In the genomic region with DNA sequence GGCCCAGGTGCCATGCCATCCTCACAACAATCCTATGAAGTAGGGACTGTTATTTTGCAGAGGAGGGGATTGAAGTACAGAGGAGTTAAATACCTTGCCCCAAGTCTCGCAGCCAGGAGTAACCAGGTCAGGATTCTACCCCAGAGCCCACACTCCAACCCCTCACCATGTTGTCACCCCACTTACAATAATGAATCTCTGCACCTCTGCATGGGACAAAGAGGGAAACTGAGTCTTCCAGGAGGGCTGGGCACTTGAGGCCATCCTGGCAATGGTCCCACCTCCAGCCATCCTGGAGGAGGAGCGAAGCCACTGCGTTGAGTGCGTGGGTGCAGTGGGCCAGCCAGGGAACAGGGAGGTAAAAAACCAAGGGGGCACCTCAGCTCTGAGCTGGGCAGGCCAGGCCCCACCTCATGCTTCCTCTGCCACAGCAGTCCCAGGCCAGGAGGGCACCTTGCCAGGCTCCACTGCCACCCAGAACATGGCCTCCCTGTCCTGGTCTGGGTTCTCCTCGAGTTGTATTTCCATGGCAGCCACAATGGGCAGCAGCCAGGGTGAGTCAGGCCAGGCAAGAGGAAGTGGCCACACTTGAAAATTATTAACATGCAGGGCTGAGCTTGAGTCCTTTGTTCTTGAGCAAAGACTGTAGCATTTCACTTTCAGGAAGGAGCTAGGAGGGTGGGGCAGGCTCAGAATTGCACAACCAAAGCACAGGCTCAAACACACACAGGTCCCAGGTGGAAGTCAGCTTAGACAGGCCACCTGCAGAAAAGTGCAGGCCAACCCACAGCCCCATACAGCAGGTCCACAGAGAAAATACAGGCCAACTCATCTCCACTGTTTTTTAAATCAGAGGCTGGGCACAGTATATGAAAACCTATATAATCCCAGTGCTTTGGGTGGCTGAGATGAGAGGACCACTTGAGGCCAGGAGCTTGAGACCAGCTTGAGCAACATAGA, we compare ENCODE assay signal across 8 cellular contexts. TPM values are rescaled to one million over a fixed set of nuclear protein-coding genes. Genes with fewer than 3 reads are reported as not detected.
A peak's percentile ranks its signal among the peaks of the same experiment; 100 is the strongest.
DNase-seq lines count a peak whose midpoint lies in the region; ATAC-seq and FAIRE-seq lines count a peak whose summit lies in the region.

No MANE protein-coding gene starts in this region.

- POLR2A ChIA-PET in activated CD4-positive, alpha-beta T cell treated with anti-CD3 and anti-CD28 coated beads, Interleukin-2, amount 10 ng/mL, durations not matched to agents 7 days and 5 days (lab: Charles Lee) = interaction anchor here (0.7 kb wide), 1 partner anchor 334 kb away, joined by 4 read pairs; no protein-coding TSS in a partner anchor

- peak; percentile 28 for DNase-seq in activated CD4-positive, alpha-beta T cell treated with anti-CD3 and anti-CD28 coated beads, Interleukin-2, amount 10 ng/mL, durations not matched to agents 7 days and 5 days
- DNase-seq in activated CD4-positive, alpha-beta T cell treated with anti-CD3 and anti-CD28 coated beads, Interleukin-2, amount 50 U/mL, for 4 hours = no peak
- peak; percentile 58 for DNase-seq in NCI-H2107 (lab: John Stamatoyannopoulos, UW)
- DNase-seq in amniotic epithelial cell (ENCODE audit: low read depth) = peak; percentile 76
- peak; percentile 65 to 66 for DNase-seq in hippocampal formation (lab: John Stamatoyannopoulos, UW)
- peak; percentile 96 for DNase-seq in small intestine
- DNase-seq in NCI-H2171 treated with DMSO at 0.1 percent for 48 hours (lab: John Stamatoyannopoulos, UW) = no peak

- H3K27me3 ChIP-seq in small intestine (ENCODE audit: control insufficient read depth in 2 of 2, insufficient read depth in 2 of 2, low read length in 2 of 2) = no peaks in the 10 kb centered on the region

- H3K27ac Mint-ChIP-seq in activated CD4-positive, alpha-beta T cell treated with anti-CD3 and anti-CD28 coated beads, Interleukin-2, amount 10 ng/mL, durations not matched to agents 7 days and 5 days = peak overlapping the region; percentile 80

- peaks cover 50% of the 10 kb centered on the region for H3K4me1 Mint-ChIP-seq in activated CD4-positive, alpha-beta T cell treated with anti-CD3 and anti-CD28 coated beads, Interleukin-2, amount 10 ng/mL, durations not matched to agents 7 days and 5 days

- no peaks in the 10 kb centered on the region for H3K36me3 Mint-ChIP-seq in activated CD4-positive, alpha-beta T cell treated with anti-CD3 and anti-CD28 coated beads, Interleukin-2, amount 10 ng/mL, durations not matched to agents 7 days and 5 days (ENCODE audit: low read depth)

- CTCF ChIA-PET in activated CD4-positive, alpha-beta T cell treated with anti-CD3 and anti-CD28 coated beads, Interleukin-2, amount 10 ng/mL, durations not matched to agents 7 days and 5 days (lab: Charles Lee) = interaction anchor here (0.7 to 2.3 kb wide), 4 partner anchors 10 to 259 kb away, joined by 3 to 10 read pairs (median 6); no protein-coding TSS in a partner anchor

- H3K27ac ChIP-seq in small intestine (ENCODE audit: low read depth in 1 of 2, low read length in 1 of 2) = peak overlapping the region; percentile 86 to 89

- H3K36me3 ChIP-seq in small intestine (ENCODE audit: control insufficient read depth in 2 of 2, insufficient read depth in 2 of 2, low read length in 2 of 2) = no peaks in the 10 kb centered on the region

- H3K4me3 ChIP-seq in small intestine (ENCODE audit: low read depth in 1 of 2, low read length in 2 of 2) = no peak overlapping the region

- H3K9me3 ChIP-seq in small intestine (ENCODE audit: control insufficient read depth, low read depth) = no peaks in the 10 kb centered on the region

- ATAC-seq in HG02970 (IDR thresholded peaks at IDR 0.05; ENCODE audit: low FRiP score, unreplicated experiment) = peak; percentile 46

- FAIRE-seq in small intestine (lab: Jason Lieb, UNC) = no peak

- H3K4me3 Mint-ChIP-seq in activated CD4-positive, alpha-beta T cell treated with anti-CD3 and anti-CD28 coated beads, Interleukin-2, amount 10 ng/mL, durations not matched to agents 7 days and 5 days = no peak overlapping the region

- no peaks in the 10 kb centered on the region for H3K9me3 Mint-ChIP-seq in activated CD4-positive, alpha-beta T cell treated with anti-CD3 and anti-CD28 coated beads, Interleukin-2, amount 10 ng/mL, durations not matched to agents 7 days and 5 days

- 45 to 55% (median 49%) methylated on average over 5 of the region's 5 CpGs for WGBS in small intestine, 3 donors

- peaks cover 6 to 23% of the 10 kb centered on the region in 2 donors for H3K4me1 ChIP-seq in small intestine (ENCODE audit: control insufficient read depth in 2 of 2, insufficient read depth in 1 of 2, low read depth in 1 of 2, low read length in 1 of 2)

- no peaks in the 10 kb centered on the region for H3K27me3 Mint-ChIP-seq in activated CD4-positive, alpha-beta T cell treated with anti-CD3 and anti-CD28 coated beads, Interleukin-2, amount 10 ng/mL, durations not matched to agents 7 days and 5 days

RNA-seq across cellular contexts. Expression of gene CUEDC1, which starts 52.1 kb away (rescaled TPM):
- under 1 TPM in 1 of 2 experiments, not detected in 1; 0.47 TPM for total RNA-seq in activated CD4-positive, alpha-beta T cell treated with anti-CD3 and anti-CD28 coated beads, Interleukin-2, amount 10 ng/mL, durations not matched to agents 7 days and 5 days
- polyA plus RNA-seq in small intestine = 10 to 100 TPM in 1 of 3 donors, 1 to 10 TPM in 2; 1.6 to 14.9 (median 6.8) TPM

RNA-seq across cellular contexts. Expression of gene MRPS23, which starts 53.2 kb away (rescaled TPM):
- 10 to 100 TPM; 27.1 to 38.4 TPM for total RNA-seq in activated CD4-positive, alpha-beta T cell treated with anti-CD3 and anti-CD28 coated beads, Interleukin-2, amount 10 ng/mL, durations not matched to agents 7 days and 5 days
- 10 to 100 TPM; 15.4 to 49.8 (median 15.9) TPM for polyA plus RNA-seq in small intestine

Comparison
In these comparisons a context has a peak if more than half of its experiments do, and no peak if none do; other contexts are left out.
1. DNase-seq: peak in activated CD4-positive, alpha-beta T cell treated with anti-CD3 and anti-CD28 coated beads, Interleukin-2, amount 10 ng/mL, durations not matched to agents 7 days and 5 days (single experiment), NCI-H2107 (single experiment), amniotic epithelial cell (single experiment), hippocampal formation (2 of 2) and small intestine (single experiment); none in activated CD4-positive, alpha-beta T cell treated with anti-CD3 and anti-CD28 coated beads, Interleukin-2, amount 50 U/mL, for 4 hours (0 of 2) and NCI-H2171 treated with DMSO at 0.1 percent for 48 hours (single experiment).